ENCODE assay signal across 33 cellular contexts in genomic region chr19:32622002-32622401, GRCh38.
"Had no signal": no experiment of that assay in that cellular context is flagged by ENCODE, and none has a peak within 500 bp of the region (broad histone marks: within the 10 kb centered on the region; RNA-seq: fewer than 3 reads in every experiment).

No MANE protein-coding gene starts in this region.

- H3K9me3 ChIP-seq: adrenal gland, Peyer's patch had no signal

- DNase-seq: activated CD4-positive, alpha-beta T cell treated with anti-CD3 and anti-CD28 coated beads for 36 hours; activated CD4-positive, alpha-beta T cell treated with anti-CD3 and anti-CD28 coated beads, Interleukin-2, amount 10 ng/mL, durations not matched to agents 7 days and 5 days; activated CD4-positive, alpha-beta T cell treated with anti-CD3 and anti-CD28 coated beads, Interleukin-2, amount 50 U/mL, for 48 hours; activated CD8-positive, alpha-beta T cell treated with anti-CD3 and anti-CD28 coated beads, Interleukin-2, amount 10 ng/mL, durations not matched to agents 7 days and 5 days; activated gamma-delta T cell treated with Interleukin-2 at 50 U/mL for 16 hours; activated naive CD4-positive, alpha-beta T cell treated with anti-CD3 and anti-CD28 coated beads for 36 hours; activated T-cell treated with anti-CD3 and anti-CD28 coated beads, Interleukin-2, amount 50 U/mL, for 24 hours; adrenal gland; Kasumi-1; KG1; MM.1S; MV-4-11; NCI-H1092; NCI-H1436 treated with DMSO at 0.1 percent for 48 hours; NCI-H1694 treated with DMSO at 0.1 percent for 48 hours; NCI-H2029; NCI-H2107; NCI-H2171; NCI-H510A; NCI-H526; NCI-H748 treated with DMSO at 0.1 percent for 48 hours; NK-92 treated with Interleukin-12 subunit alpha and Interleukin-12 subunit beta, amount 100 ng/mL, for 24 hours; PC-3; Peyer's patch; RPMI8226; SIG-M5; T-helper 1 cell; T1000 had no signal

- H3K4me3 ChIP-seq: adrenal gland, Peyer's patch had no signal

- H3K4me1 ChIP-seq: adrenal gland, Peyer's patch had no signal

- H3K27me3 Mint-ChIP-seq: activated CD4-positive, alpha-beta T cell treated with anti-CD3 and anti-CD28 coated beads for 36 hours; activated CD4-positive, alpha-beta T cell treated with anti-CD3 and anti-CD28 coated beads, Interleukin-2, amount 10 ng/mL, durations not matched to agents 7 days and 5 days; activated T-cell treated with anti-CD3 and anti-CD28 coated beads, Interleukin-2, amount 50 U/mL, for 24 hours had no signal

- ATAC-seq: activated CD4-positive, alpha-beta T cell treated with anti-CD3 and anti-CD28 coated beads for 36 hours; activated CD4-positive, CD25-positive, alpha-beta regulatory T cell treated with anti-CD3 and anti-CD28 coated beads, Interleukin-2, amount 50 U/mL, for 24 hours; activated CD8-positive, alpha-beta T cell treated with anti-CD3 and anti-CD28 coated beads, Interleukin-2, amount 10 ng/mL, durations not matched to agents 7 days and 5 days; activated naive CD4-positive, alpha-beta T cell treated with anti-CD3 and anti-CD28 coated beads, Interleukin-2, amount 50 U/mL, for 72 hours; PC-3; Right ventricle myocardium inferior; SK-N-SH treated with all-trans-retinoic acid at 6 μM for 48 hours had no signal

- H3K27me3 ChIP-seq: adrenal gland, Peyer's patch had no signal

- H3K9me3 Mint-ChIP-seq: activated CD4-positive, alpha-beta T cell treated with anti-CD3 and anti-CD28 coated beads, Interleukin-2, amount 10 ng/mL, durations not matched to agents 7 days and 5 days; activated naive CD4-positive, alpha-beta T cell treated with anti-CD3 and anti-CD28 coated beads for 36 hours; activated naive CD4-positive, alpha-beta T cell treated with anti-CD3 and anti-CD28 coated beads, Interleukin-2, amount 50 U/mL, for 72 hours; activated T-cell treated with anti-CD3 and anti-CD28 coated beads, Interleukin-2, amount 50 U/mL, for 24 hours; activated T-helper 2 cell treated with anti-CD3 and anti-CD28 coated beads, Interferon-gamma antibody, Interleukin-2, Interleukin-4, amounts not matched to agents 10 μg/mL and 5 μg/mL and 100 μg/mL, durations not matched to agents 14 hours and 24 hours and 36 hours had no signal

- H3K27ac Mint-ChIP-seq: activated CD4-positive, alpha-beta T cell treated with anti-CD3 and anti-CD28 coated beads for 36 hours; activated CD4-positive, alpha-beta T cell treated with anti-CD3 and anti-CD28 coated beads, Interleukin-2, amount 10 ng/mL, durations not matched to agents 7 days and 5 days; activated CD8-positive, alpha-beta T cell treated with anti-CD3 and anti-CD28 coated beads, Interleukin-2, amount 10 ng/mL, durations not matched to agents 7 days and 5 days; activated naive CD4-positive, alpha-beta T cell treated with anti-CD3 and anti-CD28 coated beads for 36 hours; activated T-cell treated with anti-CD3 and anti-CD28 coated beads, Interleukin-2, amount 50 U/mL, for 24 hours; activated T-helper 2 cell treated with anti-CD3 and anti-CD28 coated beads, Interferon-gamma antibody, Interleukin-2, Interleukin-4, amounts not matched to agents 10 μg/mL and 5 μg/mL and 100 μg/mL, durations not matched to agents 14 hours and 24 hours and 36 hours had no signal

- H3K27ac ChIP-seq: adrenal gland, Peyer's patch had no signal

- H3K4me1 Mint-ChIP-seq: activated CD4-positive, alpha-beta T cell treated with anti-CD3 and anti-CD28 coated beads for 36 hours; activated CD4-positive, alpha-beta T cell treated with anti-CD3 and anti-CD28 coated beads, Interleukin-2, amount 10 ng/mL, durations not matched to agents 7 days and 5 days had no signal

- H3K4me3 Mint-ChIP-seq: activated CD4-positive, alpha-beta T cell treated with anti-CD3 and anti-CD28 coated beads for 36 hours; activated CD4-positive, alpha-beta T cell treated with anti-CD3 and anti-CD28 coated beads, Interleukin-2, amount 10 ng/mL, durations not matched to agents 7 days and 5 days; activated CD8-positive, alpha-beta T cell treated with anti-CD3 and anti-CD28 coated beads, Interleukin-2, amount 10 ng/mL, durations not matched to agents 7 days and 5 days; activated naive CD4-positive, alpha-beta T cell treated with anti-CD3 and anti-CD28 coated beads for 36 hours; activated T-cell treated with anti-CD3 and anti-CD28 coated beads, Interleukin-2, amount 50 U/mL, for 24 hours had no signal
